1 cellular context compared by ENCODE assay signal in the genomic region with DNA sequence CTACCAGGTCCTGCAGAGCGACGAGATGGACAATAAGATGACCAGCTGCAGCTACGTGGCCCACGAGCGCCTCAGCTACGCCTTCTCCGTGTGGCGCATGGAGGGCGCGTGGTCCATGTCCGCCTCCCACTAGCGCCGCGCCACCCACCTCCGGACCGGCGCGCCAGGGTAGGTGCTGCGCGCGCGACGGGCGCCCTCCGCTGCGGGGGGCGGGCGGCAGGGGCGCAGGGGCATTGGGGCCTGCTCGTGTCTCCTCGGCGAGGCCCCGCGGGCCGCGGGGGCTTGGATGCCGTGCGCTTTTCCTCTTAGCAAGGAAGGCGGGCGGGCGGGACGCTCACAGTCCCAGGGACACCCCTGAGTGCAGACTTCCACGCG.
TF ChIP-seq lines count a peak whose summit lies in the region.

No MANE protein-coding gene starts in this region.

TF ChIP-seq in H1, 55 proteins besides CTCF, POLR2A, EP300 and RAD21:
- peak; percentile 60 for TF ChIP-seq RNF2 (IDR thresholded peaks at IDR 0.05; ENCODE audit: borderline replicate concordance, low read depth, low read length, missing control alignments, poor library complexity, severe bottlenecking)
- no peak for TF ChIP-seq GTF2F1 (IDR thresholded peaks at IDR 0.05; ENCODE audit: borderline replicate concordance, low read depth, low read length)
- peak; percentile 20; the same call in 1 of the 2 replicates for TF ChIP-seq CREB1 (IDR thresholded peaks at IDR 0.05)
- TF ChIP-seq KDM4A (IDR thresholded peaks at IDR 0.05; ENCODE audit: low read depth, low read length, severe bottlenecking), result peak; percentile 1
- TF ChIP-seq, protein P1, sequence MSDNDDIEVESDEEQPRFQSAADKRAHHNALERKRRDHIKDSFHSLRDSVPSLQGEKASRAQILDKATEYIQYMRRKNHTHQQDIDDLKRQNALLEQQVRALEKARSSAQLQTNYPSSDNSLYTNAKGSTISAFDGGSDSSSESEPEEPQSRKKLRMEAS (IDR thresholded peaks at IDR 0.05), result peak; percentile 3; the same call in 1 of the 2 replicates
- no peak for TF ChIP-seq FOSL1 (IDR thresholded peaks at IDR 0.05; ENCODE audit: insufficient read depth, low read depth, low read length)
